In genomic region chr10:35442592-35442991, GRCh38 we compare ENCODE assay signal across 1 cellular context.
TF ChIP-seq lines count a peak whose summit lies in the region.

No MANE protein-coding gene starts in this region.

TF ChIP-seq in HepG2, 621 proteins besides CTCF, POLR2A, EP300 and RAD21 (continued from another document):
- TF ChIP-seq MIER3 (CRISPR knock-in tag; IDR thresholded peaks at IDR 0.05; ENCODE audit: borderline replicate concordance) (no peak), ASH2L (IDR thresholded peaks at IDR 0.05; ENCODE audit: insufficient read length, low read depth, low read length) (no peak), PHF21A (CRISPR knock-in tag; IDR thresholded peaks at IDR 0.05) (no peak), ARHGAP35 (CRISPR knock-in tag; IDR thresholded peaks at IDR 0.05; ENCODE audit: borderline replicate concordance) (no peak)
- TF ChIP-seq, protein P1, sequence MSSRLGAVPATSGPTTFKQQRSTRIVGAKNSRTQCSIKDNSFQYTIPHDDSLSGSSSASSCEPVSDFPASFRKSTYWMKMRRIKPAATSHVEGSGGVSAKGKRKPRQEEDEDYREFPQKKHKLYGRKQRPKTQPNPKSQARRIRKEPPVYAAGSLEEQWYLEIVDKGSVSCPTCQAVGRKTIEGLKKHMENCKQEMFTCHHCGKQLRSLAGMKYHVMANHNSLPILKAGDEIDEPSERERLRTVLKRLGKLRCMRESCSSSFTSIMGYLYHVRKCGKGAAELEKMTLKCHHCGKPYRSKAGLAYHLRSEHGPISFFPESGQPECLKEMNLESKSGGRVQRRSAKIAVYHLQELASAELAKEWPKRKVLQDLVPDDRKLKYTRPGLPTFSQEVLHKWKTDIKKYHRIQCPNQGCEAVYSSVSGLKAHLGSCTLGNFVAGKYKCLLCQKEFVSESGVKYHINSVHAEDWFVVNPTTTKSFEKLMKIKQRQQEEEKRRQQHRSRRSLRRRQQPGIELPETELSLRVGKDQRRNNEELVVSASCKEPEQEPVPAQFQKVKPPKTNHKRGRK (CRISPR knock-in tag; IDR thresholded peaks at IDR 0.05): no peak
- TF ChIP-seq, protein P2, sequence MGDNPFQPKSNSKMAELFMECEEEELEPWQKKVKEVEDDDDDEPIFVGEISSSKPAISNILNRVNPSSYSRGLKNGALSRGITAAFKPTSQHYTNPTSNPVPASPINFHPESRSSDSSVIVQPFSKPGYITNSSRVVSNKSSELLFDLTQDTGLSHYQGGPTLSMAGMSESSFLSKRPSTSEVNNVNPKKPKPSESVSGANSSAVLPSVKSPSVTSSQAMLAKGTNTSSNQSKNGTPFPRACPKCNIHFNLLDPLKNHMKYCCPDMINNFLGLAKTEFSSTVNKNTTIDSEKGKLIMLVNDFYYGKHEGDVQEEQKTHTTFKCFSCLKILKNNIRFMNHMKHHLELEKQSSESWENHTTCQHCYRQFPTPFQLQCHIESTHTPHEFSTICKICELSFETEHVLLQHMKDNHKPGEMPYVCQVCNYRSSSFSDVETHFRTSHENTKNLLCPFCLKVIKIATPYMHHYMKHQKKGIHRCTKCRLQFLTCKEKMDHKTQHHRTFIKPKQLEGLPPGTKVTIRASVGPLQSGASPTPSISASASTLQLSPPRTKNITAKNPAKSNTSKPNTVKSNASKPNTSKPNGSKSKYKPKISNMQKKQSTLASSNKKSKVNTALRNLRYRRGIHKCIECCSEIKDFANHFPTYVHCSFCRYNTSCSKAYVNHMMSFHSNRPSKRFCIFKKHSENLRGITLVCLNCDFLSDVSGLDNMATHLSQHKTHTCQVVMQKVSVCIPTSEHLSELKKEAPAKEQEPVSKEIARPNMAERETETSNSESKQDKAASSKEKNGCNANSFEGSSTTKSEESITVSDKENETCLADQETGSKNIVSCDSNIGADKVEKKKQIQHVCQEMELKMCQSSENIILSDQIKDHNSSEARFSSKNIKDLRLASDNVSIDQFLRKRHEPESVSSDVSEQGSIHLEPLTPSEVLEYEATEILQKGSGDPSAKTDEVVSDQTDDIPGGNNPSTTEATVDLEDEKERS (CRISPR knock-in tag; IDR thresholded peaks at IDR 0.05): no peak
